8 cellular contexts compared by ENCODE assay signal in the genomic region with DNA sequence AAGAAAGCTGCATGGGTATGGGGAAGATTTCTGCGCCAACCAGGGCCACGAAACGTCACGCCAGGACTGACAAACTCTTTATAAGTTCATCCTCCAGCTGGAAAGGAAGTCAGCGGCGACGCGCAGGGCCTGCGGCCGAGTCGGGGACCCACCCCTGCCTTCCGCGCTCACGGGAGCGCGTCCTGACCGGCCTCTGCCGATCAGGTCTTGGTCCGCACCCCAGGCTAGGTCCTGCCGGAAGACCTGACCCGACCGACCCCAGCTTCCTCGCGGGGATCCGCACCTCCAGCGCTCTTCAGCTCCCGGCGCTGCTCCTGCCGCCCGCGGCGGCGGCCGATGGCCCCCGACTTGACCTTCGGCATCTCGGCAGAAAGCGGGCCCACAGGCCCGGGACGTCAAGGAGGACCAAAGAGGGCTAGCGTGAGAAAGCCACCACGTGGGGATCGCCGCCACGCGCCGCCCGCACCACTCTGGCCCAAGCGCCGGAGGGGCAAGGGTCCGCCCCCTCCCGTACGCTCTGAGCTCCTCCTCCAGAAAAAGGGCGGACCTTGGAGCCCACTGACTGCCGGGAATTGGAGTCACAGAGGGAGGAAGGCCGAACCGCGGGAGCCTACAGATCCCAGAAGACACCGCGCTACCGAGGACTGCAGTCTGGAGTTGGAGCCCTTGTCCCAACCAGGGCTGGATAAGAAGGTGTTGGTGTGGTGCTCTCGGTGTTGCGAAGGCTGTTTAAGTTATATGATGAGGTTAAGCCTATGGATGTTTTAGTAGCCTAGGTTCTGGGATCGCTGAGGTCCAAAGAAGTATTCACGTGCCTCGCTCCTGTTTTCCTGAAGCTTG. TPM values are rescaled to one million over a fixed set of nuclear protein-coding genes. Genes with fewer than 3 reads are reported as not detected.
A peak's percentile ranks its signal among the peaks of the same experiment; 100 is the strongest.
DNase-seq lines count a peak whose midpoint lies in the region; ATAC-seq and TF ChIP-seq lines count a peak whose summit lies in the region.

A gene (minus strand): TSS at position 495 of the 840 bp plus-strand sequence. CDS start 133 bp downstream, at position 362.

- H3F3A ChIP-seq in SU-DHL-6 (ENCODE audit: insufficient read depth): 0 out of 2 replicates have a peak, but pooled peaks cover 1% of the 10 kb centered on the region

- H3K79me2 ChIP-seq in SU-DHL-6 (ENCODE audit: insufficient read depth, low read length): peaks cover 17% of the 10 kb centered on the region

- no peaks in the 10 kb centered on the region for H3K9me3 Mint-ChIP-seq in activated naive CD8-positive, alpha-beta T cell treated with anti-CD3 and anti-CD28 coated beads, Interleukin-2, amount 10 ng/mL, durations not matched to agents 7 days and 5 days
- H3K9me3 Mint-ChIP-seq in osteocyte (ENCODE audit: unreplicated experiment): no peaks in the 10 kb centered on the region

- peak; percentile 81 for TF ChIP-seq POLR2A in GM10847 (IDR thresholded peaks at IDR 0.05; ENCODE audit: extremely low read depth, insufficient read length)

- under 1% methylated on average over 66 of the region's 66 CpGs for WGBS in thymus

- no peaks in the 10 kb centered on the region for H3K27me3 ChIP-seq in SU-DHL-6 (ENCODE audit: low read length)
- H3K27me3 ChIP-seq in thymus (ENCODE audit: control insufficient read depth, insufficient read depth): no peaks in the 10 kb centered on the region

- POLR2A ChIA-PET in activated naive CD8-positive, alpha-beta T cell treated with anti-CD3 and anti-CD28 coated beads, Interleukin-2, amount 10 ng/mL, durations not matched to agents 7 days and 5 days (lab: Charles Lee): interaction anchor here (0.6 to 4.0 kb wide), 13 partner anchors 9 to 1240 kb away, joined by 3 to 55 read pairs (median 4); a partner anchor contains a TSS

- no peaks in the 10 kb centered on the region for H3K4me1 ChIP-seq in thymus (ENCODE audit: control insufficient read depth, insufficient read depth, low read length)

- intact Hi-C loops in head of caudate nucleus (cut with DNase I): loop anchor here (1.0 to 5.0 kb wide), 2 partner anchors 9 to 96 kb away; a partner anchor contains a TSS

- H3K9me2 ChIP-seq in SU-DHL-6 (replicated peaks; ENCODE audit: insufficient read depth, low read length): no peaks in the 10 kb centered on the region

- peak; percentile 95 for ATAC-seq in HG02678 (IDR thresholded peaks at IDR 0.05; ENCODE audit: unreplicated experiment)
- ATAC-seq in activated naive CD8-positive, alpha-beta T cell treated with anti-CD3 and anti-CD28 coated beads, Interleukin-2, amount 10 ng/mL, durations not matched to agents 7 days and 5 days (ENCODE audit: low read depth): peak; percentile 94

- H3K9me3 ChIP-seq in SU-DHL-6 (ENCODE audit: insufficient read depth, low read length) (no peaks in the 10 kb centered on the region), thymus (ENCODE audit: control insufficient read depth) (no peaks in the 10 kb centered on the region)

- peak within 1 kb of the TSS; percentile 94 for H3K9ac ChIP-seq in SU-DHL-6 (ENCODE audit: low read length)

- 0 out of 2 replicates have a peak, but pooled peaks cover under 1% of the 10 kb centered on the region for H3K36me3 ChIP-seq in SU-DHL-6 (ENCODE audit: low read length)
- H3K36me3 ChIP-seq in thymus (ENCODE audit: control insufficient read depth, insufficient read depth): peaks cover 4% of the 10 kb centered on the region

- H3K36me3 Mint-ChIP-seq in activated naive CD8-positive, alpha-beta T cell treated with anti-CD3 and anti-CD28 coated beads, Interleukin-2, amount 10 ng/mL, durations not matched to agents 7 days and 5 days: peaks cover 16% of the 10 kb centered on the region
- H3K36me3 Mint-ChIP-seq in osteocyte (ENCODE audit: unreplicated experiment): peaks cover 2% of the 10 kb centered on the region

- H3K4me3 ChIP-seq in SU-DHL-6 (ENCODE audit: insufficient read depth, low read length, poor library complexity, severe bottlenecking) (peak within 1 kb of the TSS; percentile 91), thymus (ENCODE audit: low read length) (peak within 1 kb of the TSS; percentile 97)

- peak within 1 kb of the TSS; percentile 92 for H3K4me3 Mint-ChIP-seq in activated naive CD8-positive, alpha-beta T cell treated with anti-CD3 and anti-CD28 coated beads, Interleukin-2, amount 10 ng/mL, durations not matched to agents 7 days and 5 days
- H3K4me3 Mint-ChIP-seq in osteocyte (ENCODE audit: unreplicated experiment): peak within 1 kb of the TSS; percentile 98

- H3K27ac ChIP-seq in SU-DHL-6 (ENCODE audit: low read depth, low read length) (peak within 1 kb of the TSS; percentile 81), thymus (ENCODE audit: low read depth) (peak within 1 kb of the TSS; percentile 93)

- H3K4me1 Mint-ChIP-seq in activated naive CD8-positive, alpha-beta T cell treated with anti-CD3 and anti-CD28 coated beads, Interleukin-2, amount 10 ng/mL, durations not matched to agents 7 days and 5 days: peaks cover 24% of the 10 kb centered on the region
- peaks cover 25% of the 10 kb centered on the region for H3K4me1 Mint-ChIP-seq in osteocyte (ENCODE audit: unreplicated experiment)

- TF ChIP-seq CTCF in SU-DHL-6 (IDR thresholded peaks at IDR 0.05; ENCODE audit: insufficient read depth, low read length, poor library complexity, severe bottlenecking) (no peak), osteocyte (IDR thresholded peaks at IDR 0.05) (no peak)

- DNase-seq in NCI-H128 (lab: John Stamatoyannopoulos, UW; ENCODE audit: unreplicated experiment): peak; percentile 80
- DNase-seq in activated naive CD8-positive, alpha-beta T cell treated with anti-CD3 and anti-CD28 coated beads, Interleukin-2, amount 10 ng/mL, durations not matched to agents 7 days and 5 days: peak; percentile 91
- DNase-seq in head of caudate nucleus: peak; percentile 92 to 99 (median 97)
- peak; percentile 97 for DNase-seq in osteocyte (ENCODE audit: extremely low spot score, unreplicated experiment)

- peak within 1 kb of the TSS; percentile 87 for H2AFZ ChIP-seq in SU-DHL-6 (ENCODE audit: low read depth, low read length, severe bottlenecking)

- no peaks in the 10 kb centered on the region for H3K27me3 Mint-ChIP-seq in activated naive CD8-positive, alpha-beta T cell treated with anti-CD3 and anti-CD28 coated beads, Interleukin-2, amount 10 ng/mL, durations not matched to agents 7 days and 5 days
- H3K27me3 Mint-ChIP-seq in osteocyte (ENCODE audit: unreplicated experiment): no peaks in the 10 kb centered on the region

- H3K27ac Mint-ChIP-seq in activated naive CD8-positive, alpha-beta T cell treated with anti-CD3 and anti-CD28 coated beads, Interleukin-2, amount 10 ng/mL, durations not matched to agents 7 days and 5 days: peak within 1 kb of the TSS; percentile 95
- H3K27ac Mint-ChIP-seq in osteocyte (ENCODE audit: unreplicated experiment): peak within 1 kb of the TSS; percentile 99

- no peaks in the 10 kb centered on the region for H4K20me1 ChIP-seq in SU-DHL-6 (ENCODE audit: low read depth, low read length)

- H3K4me2 ChIP-seq in SU-DHL-6 (ENCODE audit: low read depth, low read length, poor library complexity, severe bottlenecking): peak within 1 kb of the TSS; percentile 86

RNA-seq across cellular contexts. Expression of the gene that starts here (rescaled TPM):
- total RNA-seq in activated naive CD8-positive, alpha-beta T cell treated with anti-CD3 and anti-CD28 coated beads, Interleukin-2, amount 10 ng/mL, durations not matched to agents 7 days and 5 days: 10 to 100 TPM; 26.9 to 29.0 TPM
- total RNA-seq in osteocyte: 19.5 and 20.3 TPM in 2 replicates
- 25.1 TPM for polyA plus RNA-seq in thymus

Comparison
In these comparisons a context has a peak if more than half of its experiments do, and no peak if none do; other contexts are left out.
1. Peak in every context shown above with its lines: DNase-seq, ATAC-seq, H3K4me3 ChIP-seq and H3K27ac ChIP-seq.